ENCODE assay signal across 29 cellular contexts in the genomic region with DNA sequence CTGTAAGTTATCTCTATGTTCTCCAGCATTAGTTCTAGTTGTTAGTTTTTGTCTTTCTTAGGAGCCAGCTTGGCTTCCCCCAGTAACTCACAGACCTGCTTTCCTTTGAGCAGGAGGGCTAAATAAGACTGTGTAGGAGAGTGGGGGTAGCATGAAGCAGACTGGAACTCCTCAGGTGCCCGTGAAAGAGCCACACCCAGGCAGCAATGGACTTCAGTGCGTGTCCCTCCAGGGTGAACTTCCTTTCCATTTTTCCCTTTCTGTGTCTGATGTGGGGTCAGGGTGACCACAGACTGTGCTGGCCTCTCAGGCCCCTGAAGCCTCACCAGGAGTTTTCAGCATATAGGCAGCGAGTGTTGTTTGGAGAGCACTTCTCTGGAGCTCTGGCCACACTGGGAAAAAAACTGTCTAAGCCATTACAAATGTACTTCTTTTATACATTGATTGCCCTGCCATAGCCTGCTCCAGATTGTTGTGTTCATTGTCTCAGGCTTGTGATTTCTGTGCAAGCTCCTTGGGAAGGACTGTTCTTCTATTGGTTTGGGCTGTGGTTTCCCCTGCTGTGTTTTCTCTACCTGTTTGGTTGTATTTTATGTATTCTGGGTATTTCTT. TPM values are rescaled to one million over a fixed set of nuclear protein-coding genes. Genes with fewer than 3 reads are reported as not detected.
DNase-seq lines count a peak whose midpoint lies in the region; ATAC-seq, FAIRE-seq and TF ChIP-seq lines count a peak whose summit lies in the region.
"Had no signal": no experiment of that assay in that cellular context is flagged by ENCODE, and none has a peak within 500 bp of the region (broad histone marks: within the 10 kb centered on the region; RNA-seq: fewer than 3 reads in every experiment).

No MANE protein-coding gene starts in this region.

- TF ChIP-seq CTCF in K562 (IDR thresholded peaks at IDR 0.05 in 2 of 3, conservative IDR thresholded peaks at IDR 0.05 in 1 of 3; ENCODE audit: insufficient read depth in 2 of 3, low read depth in 1 of 3, low read length in 3 of 3) (no peak), lower lobe of right lung (IDR thresholded peaks at IDR 0.05) (no peak), stomach (IDR thresholded peaks at IDR 0.05) (no peak), glutamatergic neuron (IDR thresholded peaks at IDR 0.05; ENCODE audit: partially characterized antibody, unreplicated experiment) (no peak)

- H3K27me3 ChIP-seq in K562 (ENCODE audit: control insufficient read depth in 2 of 2, insufficient read depth in 2 of 2, low read length in 2 of 2) (no peaks in the 10 kb centered on the region), lower lobe of right lung (ENCODE audit: low read depth) (no peaks in the 10 kb centered on the region), stomach (no peaks in the 10 kb centered on the region)
- H3K27me3 ChIP-seq: adrenal gland, neutrophil, upper lobe of right lung had no signal

- H4K20me1 ChIP-seq in K562 (replicated peaks; ENCODE audit: control insufficient read depth, insufficient read depth, low read length), result 0 out of 2 replicates have a peak, but pooled peaks cover 3% of the 10 kb centered on the region

- TF ChIP-seq POLR2A in K562 (conservative IDR thresholded peaks at IDR 0.05) (no peak), stomach (IDR thresholded peaks at IDR 0.05) (no peak)

- in situ Hi-C loops in K562 (cut with MboI), result no loop called here

- H3K9ac ChIP-seq in K562 (ENCODE audit: insufficient read depth in 1 of 2, low read depth in 2 of 2, low read length in 2 of 2), result peak overlapping the region in 1 of 2 experiments; percentile 75; a peak in 1 of 4 replicates

- no peak for FAIRE-seq in K562 (lab: Jason Lieb, UNC)
- FAIRE-seq: endometrium, GM12892, GM19239, HepG2 had no signal

- POLR2A ChIA-PET in K562 (lab: Yijun Ruan, JAX), result interaction anchor here (1.2 kb wide), 1 partner anchor 18 kb away, joined by 4 read pairs; no protein-coding TSS in a partner anchor

- CTCF ChIA-PET in K562 (lab: Yijun Ruan, JAX; ENCODE audit: low intra/inter-chr PET ratio), result no interaction called here

- H2AFZ ChIP-seq in K562 (ENCODE audit: low read depth, low read length), result no peak overlapping the region

- H3K9me1 ChIP-seq in K562 (ENCODE audit: control insufficient read depth, insufficient read depth, low read length), result no peaks in the 10 kb centered on the region

- no peaks in the 10 kb centered on the region for H3K9me3 Mint-ChIP-seq in glutamatergic neuron (ENCODE audit: unreplicated experiment)
- H3K9me3 Mint-ChIP-seq: stimulated activated naive CD8-positive, alpha-beta T cell treated with anti-CD3 and anti-CD28 coated beads, Interleukin-15, Interleukin-2, amounts not matched to agents 100 ng/mL and 50 ng/mL, for 24 hours; T-helper 2 cell treated with Interferon-gamma antibody and Interleukin-4, amounts not matched to agents 5 μg/mL and 100 μg/mL, for 36 hours had no signal

- H3K4me3 ChIP-seq in K562, result no peak overlapping the region
- H3K4me3 ChIP-seq in lower lobe of right lung, result no peak overlapping the region
- H3K4me3 ChIP-seq in stomach, result no peak overlapping the region
- H3K4me3 ChIP-seq: adrenal gland, SK-N-MC, smooth muscle cell, upper lobe of right lung had no signal

- intact Hi-C loops in K562 (cut with micrococcal nuclease) (no loop called here), lower lobe of right lung (cut with DNase I) (no loop called here), stomach (cut with DNase I; ENCODE audit: low total_unique reads) (no loop called here)

- H3K4me1 ChIP-seq in K562 (replicated peaks in 1 of 2; ENCODE audit: control insufficient read depth in 2 of 2, insufficient read depth in 2 of 2, low read length in 2 of 2), result peaks cover 3 to 5% of the 10 kb centered on the region in 2 experiments; a peak in 3 of 5 replicates
- H3K4me1 ChIP-seq in lower lobe of right lung, result peaks cover 27% of the 10 kb centered on the region
- peaks cover 11 to 39% (median 22%) of the 10 kb centered on the region in 4 donors for H3K4me1 ChIP-seq in stomach
- H3K4me1 ChIP-seq: upper lobe of right lung had no signal

- no peaks in the 10 kb centered on the region for H3K27me3 Mint-ChIP-seq in glutamatergic neuron (ENCODE audit: unreplicated experiment)

- peaks cover 15% of the 10 kb centered on the region for H3K4me1 Mint-ChIP-seq in glutamatergic neuron (ENCODE audit: low read depth, unreplicated experiment)
- H3K4me1 Mint-ChIP-seq: B cell had no signal

- H3K4me3 Mint-ChIP-seq in glutamatergic neuron (ENCODE audit: unreplicated experiment), result no peak overlapping the region
- H3K4me3 Mint-ChIP-seq: B cell; stimulated activated naive CD8-positive, alpha-beta T cell treated with anti-CD3 and anti-CD28 coated beads, Interleukin-15, Interleukin-2, amounts not matched to agents 100 ng/mL and 50 ng/mL, for 24 hours; T-helper 2 cell treated with Interferon-gamma antibody and Interleukin-4, amounts not matched to agents 5 μg/mL and 100 μg/mL, for 36 hours had no signal

- DNase-seq in NCI-H2107 treated with DMSO at 0.1 percent for 48 hours (lab: John Stamatoyannopoulos, UW; ENCODE audit: unreplicated experiment) (peak; percentile 32), NCI-H2107 (lab: John Stamatoyannopoulos, UW) (no peak), K562 (ENCODE audit: extremely low read depth in 1 of 4, low spot score in 3 of 4) (no peak), lower lobe of right lung (no peak), stomach (no peak), glutamatergic neuron (no peak), hippocampal formation (lab: John Stamatoyannopoulos, UW) (no peak), NOMO-1 (lab: John Stamatoyannopoulos, UW; ENCODE audit: unreplicated experiment in 2 of 2) (no peak)
- DNase-seq: activated CD4-positive, alpha-beta T cell treated with anti-CD3 and anti-CD28 coated beads, Interleukin-2, amount 50 U/mL, for 4 hours; activated CD8-positive, alpha-beta memory T cell treated with anti-CD3 and anti-CD28 coated beads, Interleukin-2, amount 50 U/mL, for 4 hours; activated effector memory CD4-positive, alpha-beta T cell treated with Interleukin-2 at 50 U/mL for 16 hours; adrenal gland; cortex of kidney; NCI-H1092; RPMI8226; stimulated activated CD4-positive, alpha-beta T cell treated with anti-CD3 and anti-CD28 coated beads, Interleukin-4, amount 100 ng/mL, for 1 hour; upper lobe of right lung; WERI-Rb-1 had no signal

- no peak overlapping the region for H3K27ac ChIP-seq in K562 (ENCODE audit: extremely low read depth, low read depth, low read length)
- H3K27ac ChIP-seq in lower lobe of right lung, result peak overlapping the region; percentile 33
- peak overlapping the region in 3 of 5 donors; percentile 4 to 72 (median 58) for H3K27ac ChIP-seq in stomach
- H3K27ac ChIP-seq: adrenal gland, HL-60, neutrophil, SK-N-MC, upper lobe of right lung, WERI-Rb-1 had no signal

- peaks cover 8% of the 10 kb centered on the region for H3K36me3 Mint-ChIP-seq in glutamatergic neuron (ENCODE audit: unreplicated experiment)

- no peak for TF ChIP-seq RAD21 in K562 (CRISPR knock-in tag; conservative IDR thresholded peaks at IDR 0.05 in 1 of 2, IDR thresholded peaks at IDR 0.05 in 1 of 2)

- no peaks in the 10 kb centered on the region for H3K9me3 ChIP-seq in K562 (replicated peaks; ENCODE audit: control insufficient read depth, insufficient read depth, low read depth, low read length)
- no peaks in the 10 kb centered on the region for H3K9me3 ChIP-seq in lower lobe of right lung
- no peaks in the 10 kb centered on the region for H3K9me3 ChIP-seq in stomach
- H3K9me3 ChIP-seq: adrenal gland, neutrophil, upper lobe of right lung had no signal

- no peaks in the 10 kb centered on the region for H3K79me2 ChIP-seq in K562 (ENCODE audit: control insufficient read depth, insufficient read depth, low read length)

- no peak overlapping the region for H3K4me2 ChIP-seq in K562 (ENCODE audit: insufficient read depth, low read length)
- H3K4me2 ChIP-seq: smooth muscle cell had no signal

- 28% methylated on average over 3 of the region's 3 CpGs for WGBS in K562 (ENCODE audit: insufficient coverage, low coverage, missing lambda C conversion rate)
- 42 to 54% (median 48%) methylated on average over 3 of the region's 3 CpGs for WGBS in stomach, 5 donors

- TF ChIP-seq EP300 in K562 (IDR thresholded peaks at IDR 0.05; ENCODE audit: low read length) (no peak), stomach (IDR thresholded peaks at IDR 0.05) (no peak)

- BruUV-seq in K562 (replicated peaks; lab: Mats Ljungman, UMichigan), result no TSS peak

- ATAC-seq in K562 (peak; percentile 76), lower lobe of right lung (peak; percentile 29 to 52)
- ATAC-seq: HepG2, upper lobe of right lung had no signal

- no peak overlapping the region for H3K27ac Mint-ChIP-seq in glutamatergic neuron (ENCODE audit: unreplicated experiment)
- H3K27ac Mint-ChIP-seq: B cell; stimulated activated naive CD8-positive, alpha-beta T cell treated with anti-CD3 and anti-CD28 coated beads, Interleukin-15, Interleukin-2, amounts not matched to agents 100 ng/mL and 50 ng/mL, for 24 hours; T-helper 2 cell treated with Interferon-gamma antibody and Interleukin-4, amounts not matched to agents 5 μg/mL and 100 μg/mL, for 36 hours had no signal

- H3K36me3 ChIP-seq in K562 (ENCODE audit: control insufficient read depth, insufficient read depth, low read length) (no peaks in the 10 kb centered on the region), lower lobe of right lung (no peaks in the 10 kb centered on the region), stomach (peaks cover 0 to 10% (median 5%) of the 10 kb centered on the region in 4 donors)
- H3K36me3 ChIP-seq: adrenal gland, neutrophil, upper lobe of right lung, WERI-Rb-1 had no signal

RNA-seq across cellular contexts. Expression of gene SH3BGRL2, which starts 55.7 kb away (rescaled TPM):
- total RNA-seq in K562 (2011; cell fraction: chromatin; rRNA removed; ENCODE audit: low replicate concordance), result 1.8 and 7.8 TPM in 2 replicates
- 1.3 and 2.1 TPM in 2 replicates for total RNA-seq in K562 (2011; cell fraction: nucleolus; rRNA removed)
- total RNA-seq in K562 (2011; cell fraction: nucleoplasm; rRNA removed), result 5.4 and 8.2 TPM in 2 replicates
- total RNA-seq in K562 (2014; rRNA removed) (7.3 and 8.0 TPM in 2 replicates), K562 (2014; rRNA removed; fragmentation: Illumina TruSeq; extraction: Trizol) (12.1 and 13.6 TPM in 2 replicates), K562 (2015; rRNA removed; fragmentation: Illumina TruSeq; extraction: Trizol) (9.1 and 10.2 TPM in 2 replicates), K562 (2021) (9.9 and 10.8 TPM in 2 replicates), lower lobe of right lung (28.9 TPM), stomach (100 to 1,000 TPM in 1 of 5 donors, 10 to 100 TPM in 4; 25.1 to 225 (median 39.4) TPM), glutamatergic neuron (ENCODE audit: unreplicated experiment) (47.2 TPM)
- polyA plus RNA-seq in K562 (2011; rRNA removed) (2.9 and 5.5 TPM in 2 replicates), K562 (2014; fragmentation: Illumina TruSeq; extraction: Trizol) (8.3 and 10.5 TPM in 2 replicates), K562 (2014; fragmentation: Nextera tagmentation; extraction: Ambion mirVana) (1 to 10 TPM; 4.4 to 5.0 TPM), K562 (2014; rRNA removed) (6.5 and 8.6 TPM in 2 replicates), stomach (10 to 100 TPM; 14.8 to 74.5 (median 25.2) TPM)
- polyA plus RNA-seq in K562 (2011; cell fraction: cytosol; rRNA removed), result 1.2 and 1.8 TPM in 2 replicates
- 1.8 and 1.9 TPM in 2 replicates for polyA plus RNA-seq in K562 (2011; cell fraction: nucleus; rRNA removed)
- 4.4 and 6.3 TPM in 2 replicates for polyA plus RNA-seq in K562 (2012)
- polyA minus RNA-seq in K562 (2011; rRNA and poly(A)+ RNA removed), result 3.8 and 5.6 TPM in 2 replicates
- 1.7 and 3.1 TPM in 2 replicates for polyA minus RNA-seq in K562 (2011; cell fraction: cytosol; rRNA and poly(A)+ RNA removed)
- 1.8 and 2.7 TPM in 2 replicates for polyA minus RNA-seq in K562 (2011; cell fraction: nucleus; rRNA and poly(A)+ RNA removed)
- total RNA-seq: B cell had no signal
